ENCODE assay signal across 8 cellular contexts in the genomic region with DNA sequence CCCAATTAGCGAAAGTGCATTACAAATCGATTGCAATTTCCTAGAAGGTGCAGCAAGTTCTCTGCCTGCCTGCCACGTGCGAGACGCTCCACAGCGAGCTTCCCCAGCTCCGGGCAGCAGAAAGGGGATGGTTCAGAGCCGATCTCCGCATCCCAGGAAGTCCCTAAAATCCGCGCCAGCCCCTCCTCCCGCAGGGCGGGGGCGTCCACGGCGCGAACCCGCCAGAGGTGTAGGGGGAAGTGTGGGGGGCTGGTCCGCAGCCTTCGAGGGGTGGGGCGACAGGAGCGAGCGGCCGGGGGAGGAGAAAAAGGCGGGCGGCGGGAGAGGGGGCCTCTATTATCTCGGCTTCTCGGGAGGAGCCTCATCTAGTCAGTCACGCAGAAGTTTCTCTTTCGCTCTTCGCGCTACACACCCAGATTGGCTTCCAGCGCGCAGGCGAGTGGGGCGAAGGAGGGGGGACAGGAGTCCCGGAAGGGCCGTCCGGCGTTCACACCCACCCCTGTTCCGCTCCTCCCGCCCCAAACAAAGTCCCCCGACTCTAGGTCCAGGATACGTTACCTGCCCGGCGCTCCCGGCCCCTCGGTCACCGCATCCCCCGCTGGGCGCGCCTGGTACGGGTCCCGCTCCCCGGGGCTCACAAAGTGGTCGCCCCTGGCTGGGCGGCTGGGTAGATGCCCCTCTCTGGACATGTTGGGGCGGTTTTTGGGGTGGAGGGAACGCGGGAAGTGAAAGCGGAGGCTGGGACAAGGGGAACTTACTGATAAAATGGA. TPM values are rescaled to one million over a fixed set of nuclear protein-coding genes. Genes with fewer than 3 reads are reported as not detected.
DNase-seq lines count a peak whose midpoint lies in the region; ATAC-seq, FAIRE-seq and TF ChIP-seq lines count a peak whose summit lies in the region.

No MANE protein-coding gene starts in this region.

- H3K4me2 ChIP-seq in A549 (peak overlapping the region; percentile 88), mammary epithelial cell (ENCODE audit: insufficient read depth, low read depth, low read length) (peak overlapping the region; percentile 74)

- no peak for FAIRE-seq in A549 (lab: Jason Lieb, UNC)

- peaks cover 20 to 42% of the 10 kb centered on the region in 2 donors for H3K4me1 Mint-ChIP-seq in immature natural killer cell

- H3K36me3 Mint-ChIP-seq in immature natural killer cell: no peaks in the 10 kb centered on the region

- peaks cover 15 to 23% (median 16%) of the 10 kb centered on the region in 3 donors for H3K27me3 Mint-ChIP-seq in immature natural killer cell (ENCODE audit: low read depth in 3 of 3)

- CTCF ChIA-PET in A549 (lab: Yijun Ruan, JAX): interaction anchor here (0.6 to 1.7 kb wide), 2 partner anchors 248 to 852 kb away, joined by 3 to 8 read pairs; no protein-coding TSS in a partner anchor
- CTCF ChIA-PET in mammary epithelial cell (lab: Charles Lee; ENCODE audit: low non-redundant PET): interaction anchor here (0.5 kb wide), 1 partner anchor 230 kb away, joined by 3 read pairs; no protein-coding TSS in a partner anchor

- POLR2A ChIA-PET in A549 (lab: Yijun Ruan, JAX): interaction anchor here (0.6 to 1.8 kb wide), 17 partner anchors 8 to 841 kb away, joined by 3 to 26 read pairs (median 3); partner anchors contain the start of gene NR4A2

- peak overlapping the region; percentile 92 to 99 (median 98) for H3K27ac Mint-ChIP-seq in immature natural killer cell

- in situ Hi-C loops in mammary epithelial cell (cut with MboI; ENCODE audit: low sequenced_read_pairs in 2 of 2): loop anchor here in 1 of 2 donors (25.0 kb wide), 2 partner anchors 96 to 546 kb away; partner anchors contain the start of gene GPD2

- no peaks in the 10 kb centered on the region for H3K9me3 ChIP-seq in A549
- H3K9me3 ChIP-seq in WERI-Rb-1 (ENCODE audit: severe bottlenecking): no peaks in the 10 kb centered on the region
- H3K9me3 ChIP-seq in mammary epithelial cell (replicated peaks; ENCODE audit: insufficient read depth, low read length): no peaks in the 10 kb centered on the region

- H3K4me1 ChIP-seq in A549 (peaks cover 47% of the 10 kb centered on the region), mammary epithelial cell (ENCODE audit: insufficient read depth, low read length) (peaks cover 24% of the 10 kb centered on the region)

- intact Hi-C loops in mammary epithelial cell (cut with micrococcal nuclease): loop anchor here (1.0 kb wide), 1 partner anchor 59 kb away; no protein-coding TSS in a partner anchor

- ATAC-seq in A549 (peak; percentile 82 to 89), GM18867 (IDR thresholded peaks at IDR 0.05; ENCODE audit: unreplicated experiment) (peak; percentile 73), HG03095 (IDR thresholded peaks at IDR 0.05; ENCODE audit: unreplicated experiment) (peak; percentile 80)

- H3K4me3 ChIP-seq in A549 (peak overlapping the region; percentile 93), WERI-Rb-1 (ENCODE audit: low read depth, low read length) (peak overlapping the region; percentile 93), mammary epithelial cell (replicated peaks in 1 of 3; ENCODE audit: insufficient read depth in 1 of 3, low read depth in 2 of 3, low read length in 3 of 3) (peak overlapping the region; percentile 73 to 97 (median 96))

- H3K9ac ChIP-seq in mammary epithelial cell (ENCODE audit: insufficient read depth, low read length): peak overlapping the region; percentile 99

- no peaks in the 10 kb centered on the region for H3K9me3 Mint-ChIP-seq in immature natural killer cell

- H3K36me3 ChIP-seq in WERI-Rb-1 (no peaks in the 10 kb centered on the region), mammary epithelial cell (ENCODE audit: insufficient read depth, low read length) (no peaks in the 10 kb centered on the region)

- 1% methylated on average over 20 of the region's 62 CpGs for WGBS in A549 (ENCODE audit: missing lambda C conversion rate)
- WGBS in mammary epithelial cell (ENCODE audit: low coverage, missing lambda C conversion rate): 3% methylated on average over 14 of the region's 62 CpGs

- TF ChIP-seq POLR2A in A549 (IDR thresholded peaks at IDR 0.05; ENCODE audit: low read length): peak; percentile 52

- H3K27me3 ChIP-seq in WERI-Rb-1 (ENCODE audit: insufficient read depth, low read depth, severe bottlenecking) (no peaks in the 10 kb centered on the region), mammary epithelial cell (ENCODE audit: insufficient read depth, low read length) (no peaks in the 10 kb centered on the region)

- peak overlapping the region; percentile 87 to 98 (median 92) for H3K4me3 Mint-ChIP-seq in immature natural killer cell

- DNase-seq in A549 (ENCODE audit: low read depth in 1 of 2, low spot score in 1 of 2) (peak; percentile 71 to 95), NCI-H2196 (lab: John Stamatoyannopoulos, UW; ENCODE audit: unreplicated experiment) (peak; percentile 91), WERI-Rb-1 (peak; percentile 96), mammary epithelial cell (peak; percentile 94), immature natural killer cell (peak; percentile 89 to 90 (median 90))
- peak; percentile 87 to 88 for DNase-seq in stimulated activated CD4-positive, alpha-beta T cell treated with anti-CD3 and anti-CD28 coated beads, Interleukin-12 subunit alpha, Interleukin-12 subunit beta, amount 100 ng/mL, for 24 hours (ENCODE audit: low read depth in 2 of 2)

- H3K27ac ChIP-seq in A549: peak overlapping the region; percentile 98 to 99
- H3K27ac ChIP-seq in WERI-Rb-1: peak overlapping the region; percentile 99
- peak overlapping the region; percentile 97 for H3K27ac ChIP-seq in mammary epithelial cell (ENCODE audit: insufficient read depth, low read depth, low read length)

- H2AFZ ChIP-seq in mammary epithelial cell (ENCODE audit: low read depth, low read length): peak overlapping the region; percentile 64

- H4K20me1 ChIP-seq in mammary epithelial cell (ENCODE audit: insufficient read depth, low read length): no peaks in the 10 kb centered on the region

- no TSS peak for BruUV-seq in mammary epithelial cell (replicated peaks; lab: Mats Ljungman, UMichigan)

- dilution Hi-C loops in mammary epithelial cell (cut with HindIII; ENCODE audit: low sequenced_read_pairs): no loop called here

- no peak for TF ChIP-seq EP300 in A549 (IDR thresholded peaks at IDR 0.05)

- peaks cover 6% of the 10 kb centered on the region for H3K79me2 ChIP-seq in mammary epithelial cell (ENCODE audit: insufficient read depth, low read length)

- TF ChIP-seq CTCF in A549 (IDR thresholded peaks at IDR 0.05) (no peak), WERI-Rb-1 (IDR thresholded peaks at IDR 0.05; ENCODE audit: low read depth, low read length) (no peak), mammary epithelial cell (conservative IDR thresholded peaks at IDR 0.05 in 1 of 2, IDR thresholded peaks at IDR 0.05 in 1 of 2; ENCODE audit: extremely low read depth in 1 of 2, insufficient read depth in 1 of 2, low read depth in 1 of 2, low read length in 2 of 2) (no peak)

- TF ChIP-seq RAD21 in A549 (conservative IDR thresholded peaks at IDR 0.05 in 1 of 2, IDR thresholded peaks at IDR 0.05 in 1 of 2): no peak; a peak in 1 of 5 replicates

TF ChIP-seq in A549, 52 proteins besides CTCF, POLR2A, EP300 and RAD21 (continues in another document):
- TF ChIP-seq HEYL (CRISPR knock-in tag; IDR thresholded peaks at IDR 0.05) (no peak), ATOH8 (CRISPR knock-in tag; IDR thresholded peaks at IDR 0.05; ENCODE audit: low read depth) (no peak), HOXB5 (CRISPR knock-in tag; IDR thresholded peaks at IDR 0.05) (no peak), CHD2 (IDR thresholded peaks at IDR 0.05; ENCODE audit: low read length, partially characterized antibody) (no peak), RFX5 (IDR thresholded peaks at IDR 0.05) (no peak), JUN (IDR thresholded peaks at IDR 0.05) (peak in 1 of 2 experiments; percentile 46), SMC3 (IDR thresholded peaks at IDR 0.05) (0 out of 3 replicates have a peak, but pooled peaks have one; percentile 20), GATA3 (IDR thresholded peaks at IDR 0.05; ENCODE audit: borderline replicate concordance) (no peak), EHMT2 (IDR thresholded peaks at IDR 0.05; ENCODE audit: low read depth) (no peak), BCL3 (IDR thresholded peaks at IDR 0.05) (peak; percentile 33; the same call in 2 of the 3 replicates), MYC (IDR thresholded peaks at IDR 0.05; ENCODE audit: borderline replicate concordance, low read length) (peak; percentile 94), CBX2 (IDR thresholded peaks at IDR 0.05; ENCODE audit: borderline replicate concordance, low read depth) (no peak), EHF (CRISPR knock-in tag; IDR thresholded peaks at IDR 0.05) (no peak), FOXS1 (CRISPR knock-in tag; IDR thresholded peaks at IDR 0.05) (no peak), ZSCAN20 (CRISPR knock-in tag; IDR thresholded peaks at IDR 0.05) (no peak), TP53 (CRISPR knock-in tag; IDR thresholded peaks at IDR 0.05) (peak; percentile 76; the same call in 1 of the 2 replicates)

RNA-seq across cellular contexts. Expression of gene NR4A2, which starts 9.1 kb away (rescaled TPM):
- 7.3 and 9.7 TPM in 2 replicates for polyA plus RNA-seq in A549 (2011; rRNA removed)
- 6.7 and 12.4 TPM in 2 replicates for polyA plus RNA-seq in A549 (2012; cell fraction: cytosol; rRNA removed)
- polyA plus RNA-seq in A549 (2012; cell fraction: nucleus; rRNA removed): 40.9 and 44.7 TPM in 2 replicates
- 1.2 to 2.3 TPM (median 1.9 TPM) in 3 replicates for polyA plus RNA-seq in A549 (2017; fragmentation: RNase III; extraction: RNeasy Plus Mini Kit Qiagen cat#74134 plus additional on column Dnase treatment)
- polyA minus RNA-seq in A549 (2011; rRNA and poly(A)+ RNA removed): 23.9 and 29.1 TPM in 2 replicates
- 1 to 10 TPM in 1 of 2 donors, under 1 TPM in 1; 0.50 to 1.3 TPM for total RNA-seq in mammary epithelial cell
- 0.26 TPM for polyA plus RNA-seq in mammary epithelial cell
- polyA minus RNA-seq in mammary epithelial cell: not detected
- 10 to 100 TPM; 21.0 to 46.7 (median 21.7) TPM for polyA plus RNA-seq in immature natural killer cell

Comparison
In these comparisons a context has a peak if more than half of its experiments do, and no peak if none do; other contexts are left out.
1. Peak in every context shown above with its lines: DNase-seq, ATAC-seq, H3K4me3 ChIP-seq and H3K27ac ChIP-seq.